ENCODE assay signal across 23 cellular contexts in genomic region chr4:138010639-138011038, GRCh38.
DNase-seq lines count a peak whose midpoint lies in the region; ATAC-seq and TF ChIP-seq lines count a peak whose summit lies in the region.
"Had no signal": no experiment of that assay in that cellular context is flagged by ENCODE, and none has a peak within 500 bp of the region (broad histone marks: within the 10 kb centered on the region; RNA-seq: fewer than 3 reads in every experiment).

No MANE protein-coding gene starts in this region.

- no peaks in the 10 kb centered on the region for H4K20me1 ChIP-seq in GM23338 (replicated peaks; ENCODE audit: insufficient read depth)
- H4K20me1 ChIP-seq: BLaER1 treated with 17β-estradiol and CSF1 and Interleukin-3, amounts not matched to agents 10 nM and 100 nM had no signal

- H3K36me3 ChIP-seq in GM23338 (ENCODE audit: insufficient read depth) (no peaks in the 10 kb centered on the region), H7 (replicated peaks; ENCODE audit: control insufficient read depth, insufficient read depth, low read length) (no peaks in the 10 kb centered on the region)
- H3K36me3 ChIP-seq: BLaER1 treated with 17β-estradiol and CSF1 and Interleukin-3, amounts not matched to agents 10 nM and 100 nM; cardiac muscle cell; gastroesophageal sphincter; neutrophil; vagina had no signal

- TF ChIP-seq CTCF in GM23338 (conservative IDR thresholded peaks at IDR 0.05; ENCODE audit: low read depth in 2 of 2), result no peak

- H3K4me3 ChIP-seq in GM23338 (no peak overlapping the region), H7 (ENCODE audit: insufficient read depth, low read depth, low read length) (no peak overlapping the region)
- H3K4me3 ChIP-seq: BLaER1 treated with 17β-estradiol and CSF1 and Interleukin-3, amounts not matched to agents 10 nM and 100 nM; cardiac muscle cell; gastroesophageal sphincter; PC-9; vagina had no signal

- peak overlapping the region; percentile 74 for H2AFZ ChIP-seq in GM23338
- H2AFZ ChIP-seq: PC-9 had no signal

- no peak overlapping the region for H3K4me3 Mint-ChIP-seq in GM23338
- H3K4me3 Mint-ChIP-seq: activated naive CD8-positive, alpha-beta T cell treated with anti-CD3 and anti-CD28 coated beads, Interleukin-2, amount 10 ng/mL, durations not matched to agents 7 days and 5 days; effector memory CD8-positive, alpha-beta T cell; stimulated activated naive CD8-positive, alpha-beta T cell treated with anti-CD3 and anti-CD28 coated beads, Interleukin-15, Interleukin-2, amounts not matched to agents 100 ng/mL and 50 ng/mL, for 24 hours had no signal

- H3K9me2 ChIP-seq in GM23338 (ENCODE audit: insufficient read depth), result no peaks in the 10 kb centered on the region

- DNase-seq in GM23338 (ENCODE audit: low spot score) (no peak), medulla oblongata (ENCODE audit: extremely low spot score) (peak; percentile 50), NCI-H2171 treated with DMSO at 0.1 percent for 48 hours (lab: John Stamatoyannopoulos, UW) (no peak), G401 (ENCODE audit: low spot score) (no peak), posterior cingulate gyrus (no peak), H7 (no peak)
- DNase-seq: activated CD4-positive, CD25-positive, alpha-beta regulatory T cell; activated naive CD8-positive, alpha-beta T cell treated with anti-CD3 and anti-CD28 coated beads, Interleukin-2, amount 10 ng/mL, durations not matched to agents 7 days and 5 days; DMS79 treated with DMSO at 0.1 percent for 48 hours; effector memory CD8-positive, alpha-beta T cell; IMR-90; NCI-H1417 treated with DMSO at 0.1 percent for 48 hours; NCI-H446 treated with DMSO at 0.1 percent for 48 hours; PC-9; SW 1271 had no signal

- no peaks in the 10 kb centered on the region for H3K4me1 Mint-ChIP-seq in GM23338
- H3K4me1 Mint-ChIP-seq: activated naive CD8-positive, alpha-beta T cell treated with anti-CD3 and anti-CD28 coated beads, Interleukin-2, amount 10 ng/mL, durations not matched to agents 7 days and 5 days had no signal

- H3K27me3 ChIP-seq in GM23338 (ENCODE audit: insufficient read depth), result no peaks in the 10 kb centered on the region
- no peaks in the 10 kb centered on the region for H3K27me3 ChIP-seq in H7 (ENCODE audit: control insufficient read depth, insufficient read depth, low read length)
- H3K27me3 ChIP-seq: BLaER1 treated with 17β-estradiol and CSF1 and Interleukin-3, amounts not matched to agents 10 nM and 100 nM; cardiac muscle cell; gastroesophageal sphincter; neutrophil; vagina had no signal

- H3F3A ChIP-seq in GM23338 (replicated peaks; ENCODE audit: low read depth), result no peaks in the 10 kb centered on the region

- ATAC-seq in GM18909 (IDR thresholded peaks at IDR 0.05; ENCODE audit: poor library complexity, unreplicated experiment) (peak; percentile 76), GM23338 (no peak), HG03439 (IDR thresholded peaks at IDR 0.05; ENCODE audit: unreplicated experiment) (peak; percentile 62)
- ATAC-seq: effector memory CD8-positive, alpha-beta T cell; gastroesophageal sphincter had no signal

- no peaks in the 10 kb centered on the region for H3K79me2 ChIP-seq in GM23338 (replicated peaks; ENCODE audit: insufficient read depth)

- no peaks in the 10 kb centered on the region for H3K9me3 Mint-ChIP-seq in GM23338
- H3K9me3 Mint-ChIP-seq: activated naive CD8-positive, alpha-beta T cell treated with anti-CD3 and anti-CD28 coated beads, Interleukin-2, amount 10 ng/mL, durations not matched to agents 7 days and 5 days; stimulated activated naive CD8-positive, alpha-beta T cell treated with anti-CD3 and anti-CD28 coated beads, Interleukin-15, Interleukin-2, amounts not matched to agents 100 ng/mL and 50 ng/mL, for 24 hours had no signal

- intact Hi-C loops in posterior cingulate gyrus (cut with DNase I), result no loop called here

- in situ Hi-C loops in G401 (cut with HindIII; ENCODE audit: low sequenced_read_pairs), result no loop called here

- H3K4me2 ChIP-seq in GM23338, result no peak overlapping the region
- H3K4me2 ChIP-seq: BLaER1 treated with 17β-estradiol and CSF1 and Interleukin-3, amounts not matched to agents 10 nM and 100 nM; PC-9 had no signal

- H3K27me3 Mint-ChIP-seq in GM23338 (ENCODE audit: insufficient read depth, low read depth, poor library complexity), result no peaks in the 10 kb centered on the region
- H3K27me3 Mint-ChIP-seq: activated naive CD8-positive, alpha-beta T cell treated with anti-CD3 and anti-CD28 coated beads, Interleukin-2, amount 10 ng/mL, durations not matched to agents 7 days and 5 days; effector memory CD8-positive, alpha-beta T cell; stimulated activated naive CD8-positive, alpha-beta T cell treated with anti-CD3 and anti-CD28 coated beads, Interleukin-15, Interleukin-2, amounts not matched to agents 100 ng/mL and 50 ng/mL, for 24 hours had no signal

- H3K4me1 ChIP-seq in GM23338 (ENCODE audit: insufficient read depth), result no peaks in the 10 kb centered on the region
- H3K4me1 ChIP-seq: BLaER1 treated with 17β-estradiol and CSF1 and Interleukin-3, amounts not matched to agents 10 nM and 100 nM; gastroesophageal sphincter; vagina had no signal

- 0 out of 2 replicates have a peak overlapping the region, but pooled peaks have one; percentile 12 for H3K27ac ChIP-seq in GM23338 (ENCODE audit: low read depth)
- H3K27ac ChIP-seq: BLaER1 treated with 17β-estradiol and CSF1 and Interleukin-3, amounts not matched to agents 10 nM and 100 nM; cardiac muscle cell; gastroesophageal sphincter; neutrophil; PC-9; vagina had no signal

- H3K36me3 Mint-ChIP-seq in GM23338 (ENCODE audit: low read depth), result no peaks in the 10 kb centered on the region
- H3K36me3 Mint-ChIP-seq: activated naive CD8-positive, alpha-beta T cell treated with anti-CD3 and anti-CD28 coated beads, Interleukin-2, amount 10 ng/mL, durations not matched to agents 7 days and 5 days had no signal

- no peak overlapping the region for H3K27ac Mint-ChIP-seq in GM23338
- H3K27ac Mint-ChIP-seq: activated naive CD8-positive, alpha-beta T cell treated with anti-CD3 and anti-CD28 coated beads, Interleukin-2, amount 10 ng/mL, durations not matched to agents 7 days and 5 days; effector memory CD8-positive, alpha-beta T cell; stimulated activated naive CD8-positive, alpha-beta T cell treated with anti-CD3 and anti-CD28 coated beads, Interleukin-15, Interleukin-2, amounts not matched to agents 100 ng/mL and 50 ng/mL, for 24 hours had no signal

TF ChIP-seq in GM23338, 12 proteins besides CTCF, POLR2A, EP300 and RAD21 (continues in another document):
- no peak for TF ChIP-seq POLR2AphosphoS5 (IDR thresholded peaks at IDR 0.05; ENCODE audit: low read depth)
- TF ChIP-seq NANOG (IDR thresholded peaks at IDR 0.05; ENCODE audit: borderline replicate concordance), result no peak
- TF ChIP-seq, protein P1, sequence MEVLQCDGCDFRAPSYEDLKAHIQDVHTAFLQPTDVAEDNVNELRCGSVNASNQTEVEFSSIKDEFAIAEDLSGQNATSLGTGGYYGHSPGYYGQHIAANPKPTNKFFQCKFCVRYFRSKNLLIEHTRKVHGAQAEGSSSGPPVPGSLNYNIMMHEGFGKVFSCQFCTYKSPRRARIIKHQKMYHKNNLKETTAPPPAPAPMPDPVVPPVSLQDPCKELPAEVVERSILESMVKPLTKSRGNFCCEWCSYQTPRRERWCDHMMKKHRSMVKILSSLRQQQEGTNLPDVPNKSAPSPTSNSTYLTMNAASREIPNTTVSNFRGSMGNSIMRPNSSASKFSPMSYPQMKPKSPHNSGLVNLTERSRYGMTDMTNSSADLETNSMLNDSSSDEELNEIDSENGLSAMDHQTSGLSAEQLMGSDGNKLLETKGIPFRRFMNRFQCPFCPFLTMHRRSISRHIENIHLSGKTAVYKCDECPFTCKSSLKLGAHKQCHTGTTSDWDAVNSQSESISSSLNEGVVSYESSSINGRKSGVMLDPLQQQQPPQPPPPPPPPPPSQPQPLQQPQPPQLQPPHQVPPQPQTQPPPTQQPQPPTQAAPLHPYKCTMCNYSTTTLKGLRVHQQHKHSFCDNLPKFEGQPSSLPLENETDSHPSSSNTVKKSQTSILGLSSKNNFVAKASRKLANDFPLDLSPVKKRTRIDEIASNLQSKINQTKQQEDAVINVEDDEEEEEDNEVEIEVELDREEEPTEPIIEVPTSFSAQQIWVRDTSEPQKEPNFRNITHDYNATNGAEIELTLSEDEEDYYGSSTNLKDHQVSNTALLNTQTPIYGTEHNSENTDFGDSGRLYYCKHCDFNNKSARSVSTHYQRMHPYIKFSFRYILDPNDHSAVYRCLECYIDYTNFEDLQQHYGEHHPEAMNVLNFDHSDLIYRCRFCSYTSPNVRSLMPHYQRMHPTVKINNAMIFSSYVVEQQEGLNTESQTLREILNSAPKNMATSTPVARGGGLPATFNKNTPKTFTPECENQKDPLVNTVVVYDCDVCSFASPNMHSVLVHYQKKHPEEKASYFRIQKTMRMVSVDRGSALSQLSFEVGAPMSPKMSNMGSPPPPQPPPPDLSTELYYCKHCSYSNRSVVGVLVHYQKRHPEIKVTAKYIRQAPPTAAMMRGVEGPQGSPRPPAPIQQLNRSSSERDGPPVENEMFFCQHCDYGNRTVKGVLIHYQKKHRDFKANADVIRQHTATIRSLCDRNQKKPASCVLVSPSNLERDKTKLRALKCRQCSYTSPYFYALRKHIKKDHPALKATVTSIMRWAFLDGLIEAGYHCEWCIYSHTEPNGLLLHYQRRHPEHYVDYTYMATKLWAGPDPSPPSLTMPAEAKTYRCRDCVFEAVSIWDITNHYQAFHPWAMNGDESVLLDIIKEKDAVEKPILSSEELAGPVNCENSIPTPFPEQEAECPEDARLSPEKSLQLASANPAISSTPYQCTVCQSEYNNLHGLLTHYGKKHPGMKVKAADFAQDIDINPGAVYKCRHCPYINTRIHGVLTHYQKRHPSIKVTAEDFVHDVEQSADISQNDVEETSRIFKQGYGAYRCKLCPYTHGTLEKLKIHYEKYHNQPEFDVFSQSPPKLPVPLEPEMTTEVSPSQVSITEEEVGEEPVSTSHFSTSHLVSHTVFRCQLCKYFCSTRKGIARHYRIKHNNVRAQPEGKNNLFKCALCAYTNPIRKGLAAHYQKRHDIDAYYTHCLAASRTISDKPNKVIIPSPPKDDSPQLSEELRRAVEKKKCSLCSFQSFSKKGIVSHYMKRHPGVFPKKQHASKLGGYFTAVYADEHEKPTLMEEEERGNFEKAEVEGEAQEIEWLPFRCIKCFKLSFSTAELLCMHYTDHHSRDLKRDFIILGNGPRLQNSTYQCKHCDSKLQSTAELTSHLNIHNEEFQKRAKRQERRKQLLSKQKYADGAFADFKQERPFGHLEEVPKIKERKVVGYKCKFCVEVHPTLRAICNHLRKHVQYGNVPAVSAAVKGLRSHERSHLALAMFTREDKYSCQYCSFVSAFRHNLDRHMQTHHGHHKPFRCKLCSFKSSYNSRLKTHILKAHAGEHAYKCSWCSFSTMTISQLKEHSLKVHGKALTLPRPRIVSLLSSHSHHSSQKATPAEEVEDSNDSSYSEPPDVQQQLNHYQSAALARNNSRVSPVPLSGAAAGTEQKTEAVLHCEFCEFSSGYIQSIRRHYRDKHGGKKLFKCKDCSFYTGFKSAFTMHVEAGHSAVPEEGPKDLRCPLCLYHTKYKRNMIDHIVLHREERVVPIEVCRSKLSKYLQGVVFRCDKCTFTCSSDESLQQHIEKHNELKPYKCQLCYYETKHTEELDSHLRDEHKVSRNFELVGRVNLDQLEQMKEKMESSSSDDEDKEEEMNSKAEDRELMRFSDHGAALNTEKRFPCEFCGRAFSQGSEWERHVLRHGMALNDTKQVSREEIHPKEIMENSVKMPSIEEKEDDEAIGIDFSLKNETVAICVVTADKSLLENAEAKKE (CRISPR knock-in tag; IDR thresholded peaks at IDR 0.05), result no peak
